In genomic region chr7:6277476-6277875, GRCh38 we compare ENCODE assay signal across 25 cellular contexts. TPM values are rescaled to one million over a fixed set of nuclear protein-coding genes. Genes with fewer than 3 reads are reported as not detected.
A peak's percentile ranks its signal among the peaks of the same experiment; 100 is the strongest.
DNase-seq lines count a peak whose midpoint lies in the region; ATAC-seq, FAIRE-seq and TF ChIP-seq lines count a peak whose summit lies in the region.
"Had no signal": no experiment of that assay in that cellular context is flagged by ENCODE, and none has a peak within 500 bp of the region (broad histone marks: within the 10 kb centered on the region; RNA-seq: fewer than 3 reads in every experiment).

No MANE protein-coding gene starts in this region.

- H4K20me1 ChIP-seq in BLaER1 (no peaks in the 10 kb centered on the region), astrocyte (ENCODE audit: insufficient read depth, low read length) (no peaks in the 10 kb centered on the region)

- H3K4me3 ChIP-seq in BLaER1 = no peak overlapping the region
- no peak overlapping the region for H3K4me3 ChIP-seq in astrocyte (ENCODE audit: insufficient read depth, low read depth, low read length)
- H3K4me3 ChIP-seq: HAP-1, MG63 had no signal

- H3K36me3 Mint-ChIP-seq in astrocyte (ENCODE audit: low read depth, unreplicated experiment) (no peaks in the 10 kb centered on the region), neural crest cell (ENCODE audit: low read depth) (no peaks in the 10 kb centered on the region)
- H3K36me3 Mint-ChIP-seq: CD8-positive, alpha-beta T cell had no signal

- no peaks in the 10 kb centered on the region for H3K79me2 ChIP-seq in astrocyte (ENCODE audit: insufficient read depth, low read length)

- H3K36me3 ChIP-seq in BLaER1 (no peaks in the 10 kb centered on the region), astrocyte (ENCODE audit: insufficient read depth, low read length) (no peaks in the 10 kb centered on the region)
- H3K36me3 ChIP-seq: HAP-1, MG63 had no signal

- no peak for ATAC-seq in stimulated activated naive CD8-positive, alpha-beta T cell treated with anti-CD3 and anti-CD28 coated beads, Interleukin-15, amount 100 ng/mL, for 72 hours
- ATAC-seq in GM18861 (IDR thresholded peaks at IDR 0.05; ENCODE audit: unreplicated experiment) = no peak
- ATAC-seq: CD8-positive, alpha-beta T cell; HepG2; Panc1 had no signal

- FAIRE-seq in astrocyte (lab: Jason Lieb, UNC) = no peak
- FAIRE-seq: A204.1, HepG2 had no signal

- POLR2A ChIA-PET in RWPE1 (lab: Yijun Ruan, JAX; ENCODE audit: low non-redundant PET) = no interaction called here

- H3K4me2 ChIP-seq in BLaER1 (0 out of 2 replicates have a peak overlapping the region, but pooled peaks have one; percentile 19), astrocyte (ENCODE audit: low read length) (peak overlapping the region; percentile 14)

- H3K4me1 Mint-ChIP-seq in astrocyte (ENCODE audit: low read depth, unreplicated experiment) (peaks cover 5% of the 10 kb centered on the region), neural crest cell (peaks cover 27% of the 10 kb centered on the region)
- peaks cover 9% of the 10 kb centered on the region for H3K4me1 Mint-ChIP-seq in stimulated activated naive CD8-positive, alpha-beta T cell treated with anti-CD3 and anti-CD28 coated beads, Interleukin-15, amount 100 ng/mL, for 72 hours

- no peak overlapping the region for H3K27ac ChIP-seq in BLaER1
- H3K27ac ChIP-seq in RWPE1 = peak overlapping the region; percentile 22; the same call in 1 of the 2 replicates
- H3K27ac ChIP-seq in astrocyte (ENCODE audit: low read depth, low read length) = no peak overlapping the region
- H3K27ac ChIP-seq: C4-2B had no signal

- H3K9me3 ChIP-seq in BLaER1 = no peaks in the 10 kb centered on the region
- no peaks in the 10 kb centered on the region for H3K9me3 ChIP-seq in astrocyte (ENCODE audit: insufficient read depth, low read depth, low read length)
- H3K9me3 ChIP-seq: HAP-1, MG63 had no signal

- TF ChIP-seq CTCF in RWPE1 (conservative IDR thresholded peaks at IDR 0.05; ENCODE audit: low read depth) (no peak), astrocyte (IDR thresholded peaks at IDR 0.05; ENCODE audit: insufficient read depth, low read depth, low read length) (no peak), neural crest cell (conservative IDR thresholded peaks at IDR 0.05) (no peak)

- H3K9me3 Mint-ChIP-seq in astrocyte (ENCODE audit: unreplicated experiment) = no peaks in the 10 kb centered on the region
- H3K9me3 Mint-ChIP-seq in neural crest cell = no peaks in the 10 kb centered on the region
- H3K9me3 Mint-ChIP-seq in stimulated activated naive CD8-positive, alpha-beta T cell treated with anti-CD3 and anti-CD28 coated beads, Interleukin-15, amount 100 ng/mL, for 72 hours = no peaks in the 10 kb centered on the region
- H3K9me3 Mint-ChIP-seq: CD8-positive, alpha-beta T cell; HFFc6 had no signal

- H3K9ac ChIP-seq in BLaER1 (no peak overlapping the region), astrocyte (ENCODE audit: low read length) (no peak overlapping the region)

- H3K4me3 Mint-ChIP-seq in astrocyte (ENCODE audit: unreplicated experiment) (no peak overlapping the region), neural crest cell (no peak overlapping the region)
- H3K4me3 Mint-ChIP-seq in stimulated activated naive CD8-positive, alpha-beta T cell treated with anti-CD3 and anti-CD28 coated beads, Interleukin-15, amount 100 ng/mL, for 72 hours = no peak overlapping the region
- H3K4me3 Mint-ChIP-seq: CD8-positive, alpha-beta T cell; HFFc6 had no signal

- no peaks in the 10 kb centered on the region for H3K27me3 ChIP-seq in BLaER1
- no peaks in the 10 kb centered on the region for H3K27me3 ChIP-seq in astrocyte (ENCODE audit: insufficient read depth, low read length)
- H3K27me3 ChIP-seq: MG63 had no signal

- H3K27ac Mint-ChIP-seq in astrocyte (ENCODE audit: unreplicated experiment) (no peak overlapping the region), neural crest cell (ENCODE audit: unreplicated experiment) (peak overlapping the region; percentile 0)
- no peak overlapping the region for H3K27ac Mint-ChIP-seq in stimulated activated naive CD8-positive, alpha-beta T cell treated with anti-CD3 and anti-CD28 coated beads, Interleukin-15, amount 100 ng/mL, for 72 hours
- H3K27ac Mint-ChIP-seq: CD8-positive, alpha-beta T cell; HFFc6 had no signal

- DNase-seq in RWPE1 (ENCODE audit: low spot score) (no peak), astrocyte (ENCODE audit: low read depth) (peak; percentile 68), neural crest cell (ENCODE audit: low read depth, low spot score) (no peak), NK-92 (lab: John Stamatoyannopoulos, UW; ENCODE audit: unreplicated experiment) (no peak), COLO668 (lab: John Stamatoyannopoulos, UW; ENCODE audit: unreplicated experiment) (no peak)
- no peak for DNase-seq in stimulated activated naive CD8-positive, alpha-beta T cell treated with anti-CD3 and anti-CD28 coated beads, Interleukin-15, amount 100 ng/mL, for 72 hours
- DNase-seq: CD8-positive, alpha-beta T cell; DMS153; GOT3; HFFc6; KBM-7; MG63; NCI-H1105 treated with DMSO at 0.1 percent for 48 hours; NCI-H146; NCI-H1930; NCI-H2107; NCI-H446; NCI-H774 had no signal

- peaks cover 5% of the 10 kb centered on the region for H3K27me3 Mint-ChIP-seq in astrocyte (ENCODE audit: low read depth, unreplicated experiment)
- peaks cover 2% of the 10 kb centered on the region for H3K27me3 Mint-ChIP-seq in neural crest cell (ENCODE audit: low read depth)
- H3K27me3 Mint-ChIP-seq in stimulated activated naive CD8-positive, alpha-beta T cell treated with anti-CD3 and anti-CD28 coated beads, Interleukin-15, amount 100 ng/mL, for 72 hours = no peaks in the 10 kb centered on the region

- H2AFZ ChIP-seq in astrocyte (ENCODE audit: low read depth, low read length) = no peak overlapping the region

- CTCF ChIA-PET in RWPE1 (lab: Yijun Ruan, JAX) = interaction anchor here (0.6 to 0.7 kb wide), 2 partner anchors 41 to 106 kb away, joined by 3 read pairs; no protein-coding TSS in a partner anchor

- H3K4me1 ChIP-seq in BLaER1 = peaks cover 33% of the 10 kb centered on the region
- H3K4me1 ChIP-seq in astrocyte (ENCODE audit: insufficient read depth, low read length) = peaks cover 13% of the 10 kb centered on the region

RNA-seq across cellular contexts. Expression of gene CYTH3, which starts 5.1 kb away (rescaled TPM):
- total RNA-seq in astrocyte (25.5 and 29.3 TPM in 2 replicates), neural crest cell (24.1 and 28.7 TPM in 2 replicates)
